ENCODE assay signal across 9 cellular contexts in genomic region chr6:35317483-35318199, GRCh38. TPM values are rescaled to one million over a fixed set of nuclear protein-coding genes. Genes with fewer than 3 reads are reported as not detected.
DNase-seq lines count a peak whose midpoint lies in the region; ATAC-seq and TF ChIP-seq lines count a peak whose summit lies in the region.
"Had no signal": no experiment of that assay in that cellular context is flagged by ENCODE, and none has a peak within 500 bp of the region (broad histone marks: within the 10 kb centered on the region; RNA-seq: fewer than 3 reads in every experiment).

No MANE protein-coding gene starts in this region.

- no peak for TF ChIP-seq CTCF in PC-3 (conservative IDR thresholded peaks at IDR 0.05; ENCODE audit: low read depth, low read length)
- no peak for TF ChIP-seq CTCF in fibroblast of mammary gland (conservative IDR thresholded peaks at IDR 0.05; ENCODE audit: control insufficient read depth, insufficient read depth, low read depth, low read length)
- TF ChIP-seq CTCF in osteoblast (IDR thresholded peaks at IDR 0.05; ENCODE audit: extremely low read depth, low read depth, low read length) = no peak

- peak overlapping the region; percentile 33 for H3K9ac ChIP-seq in PC-3 (ENCODE audit: low read length)

- H3K79me2 ChIP-seq in PC-3 (ENCODE audit: low read length) (no peaks in the 10 kb centered on the region), osteoblast (ENCODE audit: insufficient read depth, low read length) (no peaks in the 10 kb centered on the region)

- peaks cover 64% of the 10 kb centered on the region for H3K36me3 ChIP-seq in CD8-positive, alpha-beta memory T cell (ENCODE audit: insufficient read depth, low read length)
- H3K36me3 ChIP-seq in PC-3 (ENCODE audit: low read depth, low read length) (0 out of 2 replicates have a peak, but pooled peaks cover 5% of the 10 kb centered on the region), osteoblast (ENCODE audit: insufficient read depth, low read length) (no peaks in the 10 kb centered on the region)

- no TSS peak for BruUV-seq in PC-3 (replicated peaks; lab: Mats Ljungman, UMichigan)

- H3K9me3 Mint-ChIP-seq in CD8-positive, alpha-beta memory T cell = peaks cover 0 to 1% (median 0%) of the 10 kb centered on the region in 5 donors
- H3K9me3 Mint-ChIP-seq: activated naive CD8-positive, alpha-beta T cell treated with anti-CD3 and anti-CD28 coated beads, Interleukin-2, amount 50 U/mL, for 24 hours had no signal

- H3K4me3 ChIP-seq in CD8-positive, alpha-beta memory T cell (ENCODE audit: low read length) = no peak overlapping the region
- peak overlapping the region; percentile 70 for H3K4me3 ChIP-seq in PC-3 (ENCODE audit: low read length)
- peak overlapping the region; percentile 61 for H3K4me3 ChIP-seq in fibroblast of mammary gland (ENCODE audit: control insufficient read depth, low read depth, low read length)
- H3K4me3 ChIP-seq in osteoblast (ENCODE audit: insufficient read depth, low read length) = peak overlapping the region; percentile 69

- ATAC-seq in PC-3 (peak; percentile 62), HG02870 (IDR thresholded peaks at IDR 0.05; ENCODE audit: unreplicated experiment) (no peak), HG02970 (IDR thresholded peaks at IDR 0.05; ENCODE audit: low FRiP score, unreplicated experiment) (no peak), HG03045 (IDR thresholded peaks at IDR 0.05; ENCODE audit: unreplicated experiment) (no peak), GM21619 (IDR thresholded peaks at IDR 0.05; ENCODE audit: unreplicated experiment) (no peak)
- ATAC-seq: activated naive CD8-positive, alpha-beta T cell treated with anti-CD3 and anti-CD28 coated beads, Interleukin-2, amount 50 U/mL, for 24 hours had no signal

- H3K4me1 ChIP-seq in CD8-positive, alpha-beta memory T cell (ENCODE audit: insufficient read depth, low read length) = peaks cover 41% of the 10 kb centered on the region
- peaks cover 9% of the 10 kb centered on the region for H3K4me1 ChIP-seq in PC-3 (ENCODE audit: insufficient read depth, low read length)
- H3K4me1 ChIP-seq in osteoblast (ENCODE audit: insufficient read depth, low read length) = peaks cover 9% of the 10 kb centered on the region

- no peak overlapping the region for H3K27ac ChIP-seq in CD8-positive, alpha-beta memory T cell (ENCODE audit: low read depth, low read length)
- H3K27ac ChIP-seq in PC-3 (ENCODE audit: low read length) = no peak overlapping the region
- no peak overlapping the region for H3K27ac ChIP-seq in osteoblast (ENCODE audit: low read depth, low read length)

- CTCF ChIA-PET in CD8-positive, alpha-beta memory T cell (lab: Charles Lee) = interaction anchor here (0.6 to 18.1 kb wide), 3 partner anchors 10 to 1520 kb away, joined by 3 to 295 read pairs (median 15); partner anchors contain the start of gene DEF6
- CTCF ChIA-PET in PC-3 (lab: Charles Lee) = interaction anchor here (1.0 to 1.1 kb wide), 3 partner anchors 10 to 132 kb away, joined by 4 to 7 read pairs (median 5); no protein-coding TSS in a partner anchor

- H3K4me3 Mint-ChIP-seq in CD8-positive, alpha-beta memory T cell = no peak overlapping the region
- H3K4me3 Mint-ChIP-seq: activated naive CD8-positive, alpha-beta T cell treated with anti-CD3 and anti-CD28 coated beads, Interleukin-2, amount 50 U/mL, for 24 hours had no signal

- DNase-seq in CD8-positive, alpha-beta memory T cell = no peak
- DNase-seq in PC-3 (peak; percentile 38), fibroblast of mammary gland (ENCODE audit: low read depth) (no peak), osteoblast (ENCODE audit: insufficient read length, low spot score, missing footprints) (peak; percentile 26)
- DNase-seq: activated naive CD8-positive, alpha-beta T cell treated with anti-CD3 and anti-CD28 coated beads, Interleukin-2, amount 50 U/mL, for 24 hours had no signal

- no peaks in the 10 kb centered on the region for H3K9me2 ChIP-seq in PC-3 (replicated peaks; ENCODE audit: low read length)

- peaks cover 22 to 89% (median 41%) of the 10 kb centered on the region in 3 donors for H3K36me3 Mint-ChIP-seq in CD8-positive, alpha-beta memory T cell

- H3K27ac Mint-ChIP-seq in CD8-positive, alpha-beta memory T cell = peak overlapping the region in 5 of 8 donors; percentile 33 to 62 (median 48)
- H3K27ac Mint-ChIP-seq: activated naive CD8-positive, alpha-beta T cell treated with anti-CD3 and anti-CD28 coated beads, Interleukin-2, amount 50 U/mL, for 24 hours had no signal

- intact Hi-C loops in PC-3 (cut with micrococcal nuclease) = loop anchor here (2.0 kb wide), 1 partner anchor 15 kb away; no protein-coding TSS in a partner anchor

- H3K27me3 ChIP-seq in CD8-positive, alpha-beta memory T cell (ENCODE audit: insufficient read depth, low read length, poor library complexity, severe bottlenecking) = no peaks in the 10 kb centered on the region
- H3K27me3 ChIP-seq in PC-3 (ENCODE audit: low read length) (no peaks in the 10 kb centered on the region), osteoblast (ENCODE audit: insufficient read depth, low read length) (no peaks in the 10 kb centered on the region)

- H2AFZ ChIP-seq in PC-3 (ENCODE audit: low read length) (peak overlapping the region; percentile 85), osteoblast (ENCODE audit: low read length) (peak overlapping the region; percentile 87)

- POLR2A ChIA-PET in CD8-positive, alpha-beta memory T cell (lab: Charles Lee) = interaction anchor here (1.0 kb wide), 1 partner anchor 15 kb away, joined by 4 read pairs; no protein-coding TSS in a partner anchor
- POLR2A ChIA-PET in PC-3 (lab: Charles Lee; ENCODE audit: unreplicated experiment) = interaction anchor here (0.6 kb wide), 2 partner anchors 16 to 160 kb away, joined by 3 to 4 read pairs; no protein-coding TSS in a partner anchor

- H4K20me1 ChIP-seq in PC-3 (ENCODE audit: low read length) = no peaks in the 10 kb centered on the region
- H4K20me1 ChIP-seq in osteoblast (ENCODE audit: insufficient read depth, low read length) = no peaks in the 10 kb centered on the region

- no peaks in the 10 kb centered on the region for H3K9me3 ChIP-seq in CD8-positive, alpha-beta memory T cell (ENCODE audit: low read length)
- H3K9me3 ChIP-seq in PC-3 (ENCODE audit: low read length) (no peaks in the 10 kb centered on the region), osteoblast (ENCODE audit: low read depth, low read length) (no peaks in the 10 kb centered on the region)

- H3K4me1 Mint-ChIP-seq in CD8-positive, alpha-beta memory T cell = peaks cover 40 to 56% (median 56%) of the 10 kb centered on the region in 3 donors

- no peaks in the 10 kb centered on the region for H3K27me3 Mint-ChIP-seq in CD8-positive, alpha-beta memory T cell
- H3K27me3 Mint-ChIP-seq: activated naive CD8-positive, alpha-beta T cell treated with anti-CD3 and anti-CD28 coated beads, Interleukin-2, amount 50 U/mL, for 24 hours had no signal

- H3K4me2 ChIP-seq in PC-3 (ENCODE audit: low read length) = peak overlapping the region; percentile 88
- H3K4me2 ChIP-seq in osteoblast (ENCODE audit: insufficient read depth, low read length) = peak overlapping the region; percentile 91

- H3F3A ChIP-seq in PC-3 (ENCODE audit: low read length, unreplicated experiment) = no peaks in the 10 kb centered on the region

RNA-seq across cellular contexts. Expression of gene DEF6, which starts 20.0 kb away (rescaled TPM):
- 10 to 100 TPM; 71.2 to 73.0 TPM for total RNA-seq in CD8-positive, alpha-beta memory T cell
- polyA plus RNA-seq in CD8-positive, alpha-beta memory T cell = 183 TPM
- total RNA-seq in PC-3 (2014; rRNA removed) (37.3 and 42.8 TPM in 2 replicates), osteoblast (0.29 and 0.72 TPM in 2 replicates)

RNA-seq across cellular contexts. Expression of gene PPARD, which starts 24.7 kb away (rescaled TPM):
- 10 to 100 TPM; 14.8 to 16.2 TPM for total RNA-seq in CD8-positive, alpha-beta memory T cell
- 7.7 TPM for polyA plus RNA-seq in CD8-positive, alpha-beta memory T cell
- total RNA-seq in PC-3 (2014; rRNA removed) = 24.5 and 26.2 TPM in 2 replicates
- total RNA-seq in osteoblast = 12.3 and 13.3 TPM in 2 replicates

RNA-seq across cellular contexts. Expression of gene ZNF76, which starts 58.1 kb away (rescaled TPM):
- total RNA-seq in CD8-positive, alpha-beta memory T cell = 10 to 100 TPM; 31.3 to 35.2 TPM
- polyA plus RNA-seq in CD8-positive, alpha-beta memory T cell = 33.6 TPM
- 17.9 and 20.8 TPM in 2 replicates for total RNA-seq in PC-3 (2014; rRNA removed)
- total RNA-seq in osteoblast = 19.9 and 22.7 TPM in 2 replicates

Comparison
In these comparisons a context has a peak if more than half of its experiments do, and no peak if none do; other contexts are left out.
1. DNase-seq: peak in PC-3 (single experiment) and osteoblast (single experiment); none in CD8-positive, alpha-beta memory T cell (0 of 5) and fibroblast of mammary gland (single experiment).
2. RNA of gene DEF6, which starts 20.0 kb away (total RNA-seq): 71.2 to 73.0 TPM in CD8-positive, alpha-beta memory T cell and 37.3 to 42.8 TPM in PC-3; 0.29 to 0.72 TPM in osteoblast; every median in the first group is over 10 times any median in the second.